ENCODE assay signal across 28 cellular contexts in genomic region chr3:134625885-134626741, GRCh38. TPM values are rescaled to one million over a fixed set of nuclear protein-coding genes. Genes with fewer than 3 reads are reported as not detected.
A peak's percentile ranks its signal among the peaks of the same experiment; 100 is the strongest.
DNase-seq lines count a peak whose midpoint lies in the region; ATAC-seq and TF ChIP-seq lines count a peak whose summit lies in the region.
"Had no signal": no experiment of that assay in that cellular context is flagged by ENCODE, and none has a peak within 500 bp of the region (broad histone marks: within the 10 kb centered on the region; RNA-seq: fewer than 3 reads in every experiment).

No MANE protein-coding gene starts in this region.

- peaks cover 1% of the 10 kb centered on the region for H3K36me3 Mint-ChIP-seq in osteocyte (ENCODE audit: unreplicated experiment)
- no peaks in the 10 kb centered on the region for H3K36me3 Mint-ChIP-seq in Calu3 (ENCODE audit: insufficient read depth, unreplicated experiment)

- no peaks in the 10 kb centered on the region for H3K4me1 ChIP-seq in right atrium auricular region
- H3K4me1 ChIP-seq: BLaER1 had no signal

- no peak for ATAC-seq in Right ventricle myocardium inferior
- no peak for ATAC-seq in GM18505 (IDR thresholded peaks at IDR 0.05; ENCODE audit: unreplicated experiment)
- ATAC-seq: GM12878, HCT116 had no signal

- H3K9me3 ChIP-seq in right atrium auricular region, result peaks cover 0 to 15% of the 10 kb centered on the region in 2 donors

- peaks cover 8% of the 10 kb centered on the region for H3K27me3 Mint-ChIP-seq in osteocyte (ENCODE audit: unreplicated experiment)
- H3K27me3 Mint-ChIP-seq in Calu3 (ENCODE audit: unreplicated experiment), result peaks cover 14% of the 10 kb centered on the region
- H3K27me3 Mint-ChIP-seq: CD4-positive, CD25-positive, alpha-beta regulatory T cell had no signal

- H3K4me1 Mint-ChIP-seq in osteocyte (ENCODE audit: unreplicated experiment) (no peaks in the 10 kb centered on the region), Calu3 (ENCODE audit: low read depth, unreplicated experiment) (peaks cover 9% of the 10 kb centered on the region)
- H3K4me1 Mint-ChIP-seq: CD4-positive, CD25-positive, alpha-beta regulatory T cell had no signal

- no peak for TF ChIP-seq CTCF in right atrium auricular region (IDR thresholded peaks at IDR 0.05)
- TF ChIP-seq CTCF in osteocyte (IDR thresholded peaks at IDR 0.05), result no peak
- no peak for TF ChIP-seq CTCF in Calu3 (IDR thresholded peaks at IDR 0.05; ENCODE audit: unreplicated experiment)

- no peaks in the 10 kb centered on the region for H3K36me3 ChIP-seq in right atrium auricular region
- H3K36me3 ChIP-seq: BLaER1 had no signal

- CTCF ChIA-PET in Calu3 (lab: Charles Lee), result interaction anchor here (1.7 kb wide), 1 partner anchor 11 kb away, joined by 5 read pairs; no protein-coding TSS in a partner anchor

- no peak for TF ChIP-seq POLR2A in GM18505 (IDR thresholded peaks at IDR 0.05; ENCODE audit: borderline replicate concordance, extremely low read depth, insufficient read depth, insufficient read length)

- no TSS peak for BruUV-seq in Calu3 (replicated peaks; lab: Mats Ljungman, UMichigan)

- DNase-seq in right atrium auricular region (ENCODE audit: low spot score) (peak; percentile 36), Right ventricle myocardium inferior (ENCODE audit: missing footprints) (no peak), ecto neural progenitor cell (ENCODE audit: low spot score) (peak; percentile 22), osteocyte (ENCODE audit: extremely low spot score, unreplicated experiment) (peak; percentile 72), Calu3 (no peak), NCI-H2081 treated with DMSO at 0.1 percent for 48 hours (lab: John Stamatoyannopoulos, UW) (no peak), globus pallidus (ENCODE audit: low spot score) (no peak)
- DNase-seq: CD4-positive, CD25-positive, alpha-beta regulatory T cell; DMS79; EL; GDM1; NCI-H1048; NCI-H1417 treated with DMSO at 0.1 percent for 48 hours; NCI-H187 treated with DMSO at 0.1 percent for 48 hours; NCI-H446; NCI-H524 treated with DMSO at 0.1 percent for 48 hours; NCI-H82; NK-92 treated with Interleukin-12 subunit alpha and Interleukin-12 subunit beta, amount 100 ng/mL, for 24 hours; PC-9; Right ventricle myocardium superior had no signal

- H3K27ac Mint-ChIP-seq in osteocyte (ENCODE audit: unreplicated experiment), result no peak overlapping the region
- no peak overlapping the region for H3K27ac Mint-ChIP-seq in Calu3 (ENCODE audit: unreplicated experiment)
- H3K27ac Mint-ChIP-seq: CD4-positive, CD25-positive, alpha-beta regulatory T cell had no signal

- intact Hi-C loops in Right ventricle myocardium inferior (cut with DNase I), result no loop called here
- intact Hi-C loops in Calu3 (cut with micrococcal nuclease; ENCODE audit: unreplicated experiment), result no loop called here

- H3K4me3 Mint-ChIP-seq in osteocyte (ENCODE audit: unreplicated experiment), result no peak overlapping the region
- H3K4me3 Mint-ChIP-seq in Calu3 (ENCODE audit: low read depth, unreplicated experiment), result no peak overlapping the region
- H3K4me3 Mint-ChIP-seq: CD4-positive, CD25-positive, alpha-beta regulatory T cell had no signal

- H3K9me3 Mint-ChIP-seq in osteocyte (ENCODE audit: unreplicated experiment) (peaks cover 14% of the 10 kb centered on the region), Calu3 (ENCODE audit: low read depth, unreplicated experiment) (peaks cover 7% of the 10 kb centered on the region)

- no peak overlapping the region for H3K4me3 ChIP-seq in right atrium auricular region
- H3K4me3 ChIP-seq: BLaER1, GM12878, PC-9 had no signal

- no peaks in the 10 kb centered on the region for H3K27me3 ChIP-seq in right atrium auricular region
- H3K27me3 ChIP-seq: BLaER1 had no signal

- no peak overlapping the region for H3K27ac ChIP-seq in right atrium auricular region
- H3K27ac ChIP-seq: BLaER1, HL-60, PC-9 had no signal

RNA-seq across cellular contexts. Expression of gene KY, which starts 24.7 kb away (rescaled TPM):
- total RNA-seq in right atrium auricular region (under 1 TPM; 0.33 to 0.59 TPM), Right ventricle myocardium inferior (16.7 TPM), osteocyte (not detected in 2 replicates), Calu3 (2022) (0.15 TPM in 1 of 2 replicates, not detected in the other)
- total RNA-seq: CD4-positive, CD25-positive, alpha-beta regulatory T cell; GM12878; H1; PC-9; RPMI7951; SK-MEL-5 had no signal

Comparison
In these comparisons a context has a peak if more than half of its experiments do, and no peak if none do; other contexts are left out.
1. DNase-seq: peak in right atrium auricular region (single experiment), ecto neural progenitor cell (single experiment) and osteocyte (single experiment); none in Right ventricle myocardium inferior (single experiment), Calu3 (single experiment), NCI-H2081 treated with DMSO at 0.1 percent for 48 hours (single experiment) and globus pallidus (single experiment).
2. RNA of gene KY, which starts 24.7 kb away (total RNA-seq): 16.7 TPM in Right ventricle myocardium inferior (single experiment); 0.33 to 0.59 TPM in right atrium auricular region, 0.15 TPM in Calu3 and not detected in osteocyte; every median in the first group is over 10 times any median in the second.